Comparison of ENCODE assay signal across 1 cellular context in genomic region chr15:65245096-65245849, GRCh38.
TF ChIP-seq lines count a peak whose summit lies in the region.

No MANE protein-coding gene starts in this region.

TF ChIP-seq in HEK293, 187 proteins besides CTCF, POLR2A, EP300 and RAD21 (continued from another document):
- no peak for TF ChIP-seq ZNF248 (tag by site-specific recombination; IDR thresholded peaks at IDR 0.05)
- TF ChIP-seq ZNF626 (tag by site-specific recombination; IDR thresholded peaks at IDR 0.05) = no peak
- no peak for TF ChIP-seq TSHZ1 (tag by site-specific recombination; IDR thresholded peaks at IDR 0.05; ENCODE audit: borderline replicate concordance)
- TF ChIP-seq ZNF585B (tag by site-specific recombination; IDR thresholded peaks at IDR 0.05) = no peak
- no peak for TF ChIP-seq ZNF521 (tag by site-specific recombination; IDR thresholded peaks at IDR 0.05)
- no peak for TF ChIP-seq ZNF157 (tag by site-specific recombination; IDR thresholded peaks at IDR 0.05)
- TF ChIP-seq ZNF571 (tag by site-specific recombination; IDR thresholded peaks at IDR 0.05) = no peak
- no peak for TF ChIP-seq ZNF561 (tag by site-specific recombination; IDR thresholded peaks at IDR 0.05; ENCODE audit: borderline replicate concordance)
- TF ChIP-seq ZNF18 (tag by site-specific recombination; IDR thresholded peaks at IDR 0.05) = no peak
- no peak for TF ChIP-seq PRDM6 (tag by site-specific recombination; IDR thresholded peaks at IDR 0.05)
- TF ChIP-seq ZEB2 (tag by site-specific recombination; IDR thresholded peaks at IDR 0.05) = no peak
